ENCODE assay signal across 8 cellular contexts in genomic region chrX:132958086-132958703, GRCh38. TPM values are rescaled to one million over a fixed set of nuclear protein-coding genes. Genes with fewer than 3 reads are reported as not detected.
DNase-seq lines count a peak whose midpoint lies in the region; ATAC-seq lines count a peak whose summit lies in the region.

TSS of gene HS6ST2 (minus strand) at chrX:132958629.

- peaks cover 25% of the 10 kb centered on the region for H3K27me3 Mint-ChIP-seq in activated T-helper 17 cell treated with anti-CD3 and anti-CD28 coated beads, Interleukin-2, amount 50 U/mL, for 72 hours
- H3K27me3 Mint-ChIP-seq in stimulated activated naive CD8-positive, alpha-beta T cell treated with anti-CD3 and anti-CD28 coated beads, Interleukin-15, Interleukin-2, amounts not matched to agents 100 ng/mL and 50 ng/mL, for 24 hours = peaks cover 29% of the 10 kb centered on the region

- no peaks in the 10 kb centered on the region for H3K4me1 Mint-ChIP-seq in activated T-helper 17 cell treated with anti-CD3 and anti-CD28 coated beads, Interleukin-2, amount 50 U/mL, for 72 hours
- H3K4me1 Mint-ChIP-seq in stimulated activated naive CD8-positive, alpha-beta T cell treated with anti-CD3 and anti-CD28 coated beads, Interleukin-15, Interleukin-2, amounts not matched to agents 100 ng/mL and 50 ng/mL, for 24 hours (ENCODE audit: low read depth) = peaks cover 4% of the 10 kb centered on the region

- no peaks in the 10 kb centered on the region for H3K9me3 Mint-ChIP-seq in activated T-helper 17 cell treated with anti-CD3 and anti-CD28 coated beads, Interleukin-2, amount 50 U/mL, for 72 hours
- no peaks in the 10 kb centered on the region for H3K9me3 Mint-ChIP-seq in stimulated activated naive CD8-positive, alpha-beta T cell treated with anti-CD3 and anti-CD28 coated beads, Interleukin-15, Interleukin-2, amounts not matched to agents 100 ng/mL and 50 ng/mL, for 24 hours

- no peaks in the 10 kb centered on the region for H3K36me3 Mint-ChIP-seq in activated T-helper 17 cell treated with anti-CD3 and anti-CD28 coated beads, Interleukin-2, amount 50 U/mL, for 72 hours (ENCODE audit: low read depth)
- no peaks in the 10 kb centered on the region for H3K36me3 Mint-ChIP-seq in stimulated activated naive CD8-positive, alpha-beta T cell treated with anti-CD3 and anti-CD28 coated beads, Interleukin-15, Interleukin-2, amounts not matched to agents 100 ng/mL and 50 ng/mL, for 24 hours (ENCODE audit: low read depth)

- no peak within 1 kb of the TSS for H3K27ac Mint-ChIP-seq in activated T-helper 17 cell treated with anti-CD3 and anti-CD28 coated beads, Interleukin-2, amount 50 U/mL, for 72 hours
- H3K27ac Mint-ChIP-seq in stimulated activated naive CD8-positive, alpha-beta T cell treated with anti-CD3 and anti-CD28 coated beads, Interleukin-15, Interleukin-2, amounts not matched to agents 100 ng/mL and 50 ng/mL, for 24 hours = no peak within 1 kb of the TSS

- DNase-seq in NCI-H748 (lab: John Stamatoyannopoulos, UW; ENCODE audit: unreplicated experiment) = peak; percentile 37
- no peak for DNase-seq in NCI-H748 treated with DMSO at 0.1 percent for 48 hours (lab: John Stamatoyannopoulos, UW)
- DNase-seq in iPS-NIHi7 (ENCODE audit: extremely low spot score) = peak; percentile 67
- DNase-seq in NCI-H146 (lab: John Stamatoyannopoulos, UW) = no peak
- no peak for DNase-seq in DMS153 (lab: John Stamatoyannopoulos, UW)
- DNase-seq in mucosa of gallbladder (ENCODE audit: low spot score) = no peak

- ATAC-seq in activated T-helper 17 cell treated with anti-CD3 and anti-CD28 coated beads, Interleukin-2, amount 50 U/mL, for 72 hours (replicated peaks) = peak; percentile 23

- H3K4me3 Mint-ChIP-seq in activated T-helper 17 cell treated with anti-CD3 and anti-CD28 coated beads, Interleukin-2, amount 50 U/mL, for 72 hours = peak within 1 kb of the TSS; percentile 41
- peak within 1 kb of the TSS; percentile 55 for H3K4me3 Mint-ChIP-seq in stimulated activated naive CD8-positive, alpha-beta T cell treated with anti-CD3 and anti-CD28 coated beads, Interleukin-15, Interleukin-2, amounts not matched to agents 100 ng/mL and 50 ng/mL, for 24 hours

RNA-seq across cellular contexts. Expression of gene HS6ST2, which starts in this region (rescaled TPM):
- under 1 TPM; 0.08 to 0.19 TPM for total RNA-seq in activated T-helper 17 cell treated with anti-CD3 and anti-CD28 coated beads, Interleukin-2, amount 50 U/mL, for 72 hours
- total RNA-seq in mucosa of gallbladder = 1.2 TPM

Comparison
In these comparisons a context has a peak if more than half of its experiments do, and no peak if none do; other contexts are left out.
1. DNase-seq: peak in NCI-H748 (single experiment) and iPS-NIHi7 (single experiment); none in NCI-H748 treated with DMSO at 0.1 percent for 48 hours (single experiment), NCI-H146 (single experiment), DMS153 (single experiment) and mucosa of gallbladder (single experiment).
2. Peak in ATAC-seq in activated T-helper 17 cell treated with anti-CD3 and anti-CD28 coated beads, Interleukin-2, amount 50 U/mL, for 72 hours; RNA of the gene not detected or under 1 TPM.